20 cellular contexts compared by ENCODE assay signal in the genomic region with DNA sequence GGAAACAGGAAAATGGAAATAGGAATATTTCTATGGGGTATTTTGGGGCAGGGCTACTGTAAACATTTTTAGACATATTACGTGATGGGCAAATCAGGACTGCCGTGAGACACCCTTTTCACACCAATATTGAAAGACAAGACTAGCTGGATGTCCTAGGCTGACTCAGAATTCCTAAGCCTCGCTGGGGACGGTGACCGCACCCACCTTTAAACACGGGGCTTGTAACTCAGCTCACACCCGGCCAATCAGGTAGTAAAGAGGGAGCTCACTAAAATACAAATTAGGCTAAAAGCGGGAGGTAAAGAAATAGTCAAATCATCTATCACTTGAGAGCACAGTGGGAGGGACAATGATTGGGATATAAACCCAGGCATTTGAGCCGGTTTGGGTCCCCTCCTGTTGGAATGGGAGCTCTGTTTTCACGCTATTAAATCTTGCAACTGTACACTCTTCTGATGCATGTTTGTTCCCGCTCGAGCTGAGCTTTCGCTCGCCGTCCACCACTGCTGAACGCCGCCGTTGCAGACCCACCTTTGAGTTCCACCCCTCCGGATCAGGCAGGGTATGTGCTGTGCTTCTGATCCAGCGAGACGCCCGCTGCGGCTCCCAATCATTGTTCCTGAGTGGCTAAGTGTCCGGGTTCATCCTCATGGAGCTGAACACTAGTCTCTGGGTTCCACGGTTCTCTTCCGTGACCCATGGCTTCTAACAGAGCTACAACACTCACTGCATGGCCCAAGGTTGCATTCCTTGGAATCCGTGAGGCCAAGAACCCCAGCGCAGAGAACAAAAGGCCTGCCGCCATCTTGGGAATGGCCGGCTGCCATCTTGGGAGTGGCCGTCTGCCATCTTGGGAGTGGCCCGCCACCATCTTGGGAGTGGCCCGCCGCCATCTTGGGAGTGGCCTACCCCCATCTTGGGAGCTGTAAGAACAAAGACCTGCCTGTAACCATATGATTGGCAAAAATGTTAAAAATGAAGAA.
"Had no signal": no experiment of that assay in that cellular context is flagged by ENCODE, and none has a peak within 500 bp of the region (broad histone marks: within the 10 kb centered on the region; RNA-seq: fewer than 3 reads in every experiment).

No MANE protein-coding gene starts in this region.

- H3K9me3 ChIP-seq: adrenal gland, psoas muscle had no signal

- ATAC-seq: activated CD8-positive, alpha-beta T cell treated with anti-CD3 and anti-CD28 coated beads, Interleukin-2, amount 10 ng/mL, durations not matched to agents 7 days and 5 days; mucosa of descending colon; naive thymus-derived CD4-positive, alpha-beta T cell; psoas muscle; right cardiac atrium; stimulated activated effector memory CD8-positive, alpha-beta T cell treated with anti-CD3 and anti-CD28 coated beads, Interleukin-12 subunit alpha, Interleukin-12 subunit beta, amount 100 ng/mL, for 72 hours had no signal

- H3K4me3 ChIP-seq: adrenal gland, breast epithelium, left ventricle myocardium inferior, mucosa of descending colon, neural progenitor cell, psoas muscle, skin epidermis, stomach had no signal

- H3K36me3 ChIP-seq: adrenal gland, breast epithelium, left ventricle myocardium inferior, neural progenitor cell, stomach had no signal

- H3K27ac ChIP-seq: adrenal gland, breast epithelium, left ventricle myocardium inferior, neural progenitor cell, psoas muscle, skin epidermis, stomach had no signal

- H3K4me1 ChIP-seq: adrenal gland, breast epithelium, left ventricle myocardium inferior, neural progenitor cell, psoas muscle, stomach had no signal

- H3K27me3 ChIP-seq: adrenal gland, breast epithelium, neural progenitor cell, stomach had no signal

- DNase-seq: activated CD4-positive, alpha-beta T cell treated with anti-CD3 and anti-CD28 coated beads, Interleukin-2, amount 10 ng/mL, durations not matched to agents 7 days and 5 days; activated CD8-positive, alpha-beta T cell treated with anti-CD3 and anti-CD28 coated beads, Interleukin-2, amount 10 ng/mL, durations not matched to agents 7 days and 5 days; activated T-cell treated with anti-CD3 and anti-CD28 coated beads, Interleukin-2, amount 50 U/mL, for 24 hours; adrenal gland; cerebellar nuclear complex; cortex of kidney; effector CD4-positive, alpha-beta T cell; left ventricle myocardium inferior; mucosa of descending colon; naive thymus-derived CD4-positive, alpha-beta T cell; psoas muscle; right cardiac atrium; stimulated activated CD4-positive, alpha-beta T cell treated with anti-CD3 and anti-CD28 coated beads, Interleukin-15, amount 100 ng/mL, for 24 hours; stimulated activated CD4-positive, alpha-beta T cell treated with anti-CD3 and anti-CD28 coated beads, Interleukin-2, amount 100 ng/mL, for 48 hours; stomach; T1000 had no signal
